25 cellular contexts compared by ENCODE assay signal in genomic region chr18:30888344-30888743, GRCh38.
"Had no signal": no experiment of that assay in that cellular context is flagged by ENCODE, and none has a peak within 500 bp of the region (broad histone marks: within the 10 kb centered on the region; RNA-seq: fewer than 3 reads in every experiment).

No MANE protein-coding gene starts in this region.

- H3K79me2 ChIP-seq: parathyroid adenoma had no signal

- H3K4me1 ChIP-seq: neural progenitor cell, parathyroid adenoma, psoas muscle, right lobe of liver, sigmoid colon, stomach, thyroid gland, tibial nerve, upper lobe of left lung, vagina had no signal

- H3K9ac ChIP-seq: neural progenitor cell, parathyroid adenoma had no signal

- H3K4me2 ChIP-seq: neural progenitor cell had no signal

- H3K27me3 ChIP-seq: neural progenitor cell, ovary, right lobe of liver, sigmoid colon, stomach, thyroid gland, tibial nerve, upper lobe of left lung, vagina had no signal

- H3K27ac ChIP-seq: neural progenitor cell, ovary, parathyroid adenoma, psoas muscle, right lobe of liver, sigmoid colon, stomach, thoracic aorta, thyroid gland, tibial nerve, upper lobe of left lung, vagina had no signal

- DNase-seq: naive thymus-derived CD8-positive, alpha-beta T cell; nephron progenitor cell; occipital lobe; ovary; posterior cingulate gyrus; psoas muscle; right cardiac atrium; right lobe of liver; sigmoid colon; small intestine; stimulated activated CD4-positive, alpha-beta T cell treated with anti-CD3 and anti-CD28 coated beads, Interleukin-15, amount 100 ng/mL, for 24 hours; stimulated activated CD4-positive, alpha-beta T cell treated with anti-CD3 and anti-CD28 coated beads, Interleukin-2, amount 100 ng/mL, for 24 hours; stimulated activated CD4-positive, alpha-beta T cell treated with anti-CD3 and anti-CD28 coated beads, Interleukin-2, amount 100 ng/mL, for 48 hours; stimulated activated CD4-positive, alpha-beta T cell treated with anti-CD3 and anti-CD28 coated beads, Interleukin-4, amount 100 ng/mL, for 24 hours; stimulated activated naive B cell treated with anti-CD40 and anti-IgM and Interleukin-4, amounts not matched to agents 10 μg/mL and 1 μg/mL and 100 μg/mL, for 72 hours; stimulated activated naive CD4-positive, alpha-beta T cell treated with Interleukin-2 at 50 U/mL for 16 hours; stomach; thyroid gland; trophoblast cell; upper lobe of left lung had no signal

- H3K4me3 ChIP-seq: neural progenitor cell, ovary, psoas muscle, right lobe of liver, sigmoid colon, stomach, thoracic aorta, thyroid gland, tibial nerve, upper lobe of left lung, vagina had no signal

- H3K36me3 ChIP-seq: neural progenitor cell, ovary, right lobe of liver, sigmoid colon, stomach, thoracic aorta, thyroid gland, tibial nerve, upper lobe of left lung, vagina had no signal
